In genomic region chr17:69254187-69254586, GRCh38 we compare ENCODE assay signal across 1 cellular context.
A peak's percentile ranks its signal among the peaks of the same experiment; 100 is the strongest.
TF ChIP-seq lines count a peak whose summit lies in the region.

No MANE protein-coding gene starts in this region.

TF ChIP-seq in K562, 482 proteins besides CTCF, POLR2A, EP300 and RAD21 (continued from another document):
- TF ChIP-seq, protein P1, sequence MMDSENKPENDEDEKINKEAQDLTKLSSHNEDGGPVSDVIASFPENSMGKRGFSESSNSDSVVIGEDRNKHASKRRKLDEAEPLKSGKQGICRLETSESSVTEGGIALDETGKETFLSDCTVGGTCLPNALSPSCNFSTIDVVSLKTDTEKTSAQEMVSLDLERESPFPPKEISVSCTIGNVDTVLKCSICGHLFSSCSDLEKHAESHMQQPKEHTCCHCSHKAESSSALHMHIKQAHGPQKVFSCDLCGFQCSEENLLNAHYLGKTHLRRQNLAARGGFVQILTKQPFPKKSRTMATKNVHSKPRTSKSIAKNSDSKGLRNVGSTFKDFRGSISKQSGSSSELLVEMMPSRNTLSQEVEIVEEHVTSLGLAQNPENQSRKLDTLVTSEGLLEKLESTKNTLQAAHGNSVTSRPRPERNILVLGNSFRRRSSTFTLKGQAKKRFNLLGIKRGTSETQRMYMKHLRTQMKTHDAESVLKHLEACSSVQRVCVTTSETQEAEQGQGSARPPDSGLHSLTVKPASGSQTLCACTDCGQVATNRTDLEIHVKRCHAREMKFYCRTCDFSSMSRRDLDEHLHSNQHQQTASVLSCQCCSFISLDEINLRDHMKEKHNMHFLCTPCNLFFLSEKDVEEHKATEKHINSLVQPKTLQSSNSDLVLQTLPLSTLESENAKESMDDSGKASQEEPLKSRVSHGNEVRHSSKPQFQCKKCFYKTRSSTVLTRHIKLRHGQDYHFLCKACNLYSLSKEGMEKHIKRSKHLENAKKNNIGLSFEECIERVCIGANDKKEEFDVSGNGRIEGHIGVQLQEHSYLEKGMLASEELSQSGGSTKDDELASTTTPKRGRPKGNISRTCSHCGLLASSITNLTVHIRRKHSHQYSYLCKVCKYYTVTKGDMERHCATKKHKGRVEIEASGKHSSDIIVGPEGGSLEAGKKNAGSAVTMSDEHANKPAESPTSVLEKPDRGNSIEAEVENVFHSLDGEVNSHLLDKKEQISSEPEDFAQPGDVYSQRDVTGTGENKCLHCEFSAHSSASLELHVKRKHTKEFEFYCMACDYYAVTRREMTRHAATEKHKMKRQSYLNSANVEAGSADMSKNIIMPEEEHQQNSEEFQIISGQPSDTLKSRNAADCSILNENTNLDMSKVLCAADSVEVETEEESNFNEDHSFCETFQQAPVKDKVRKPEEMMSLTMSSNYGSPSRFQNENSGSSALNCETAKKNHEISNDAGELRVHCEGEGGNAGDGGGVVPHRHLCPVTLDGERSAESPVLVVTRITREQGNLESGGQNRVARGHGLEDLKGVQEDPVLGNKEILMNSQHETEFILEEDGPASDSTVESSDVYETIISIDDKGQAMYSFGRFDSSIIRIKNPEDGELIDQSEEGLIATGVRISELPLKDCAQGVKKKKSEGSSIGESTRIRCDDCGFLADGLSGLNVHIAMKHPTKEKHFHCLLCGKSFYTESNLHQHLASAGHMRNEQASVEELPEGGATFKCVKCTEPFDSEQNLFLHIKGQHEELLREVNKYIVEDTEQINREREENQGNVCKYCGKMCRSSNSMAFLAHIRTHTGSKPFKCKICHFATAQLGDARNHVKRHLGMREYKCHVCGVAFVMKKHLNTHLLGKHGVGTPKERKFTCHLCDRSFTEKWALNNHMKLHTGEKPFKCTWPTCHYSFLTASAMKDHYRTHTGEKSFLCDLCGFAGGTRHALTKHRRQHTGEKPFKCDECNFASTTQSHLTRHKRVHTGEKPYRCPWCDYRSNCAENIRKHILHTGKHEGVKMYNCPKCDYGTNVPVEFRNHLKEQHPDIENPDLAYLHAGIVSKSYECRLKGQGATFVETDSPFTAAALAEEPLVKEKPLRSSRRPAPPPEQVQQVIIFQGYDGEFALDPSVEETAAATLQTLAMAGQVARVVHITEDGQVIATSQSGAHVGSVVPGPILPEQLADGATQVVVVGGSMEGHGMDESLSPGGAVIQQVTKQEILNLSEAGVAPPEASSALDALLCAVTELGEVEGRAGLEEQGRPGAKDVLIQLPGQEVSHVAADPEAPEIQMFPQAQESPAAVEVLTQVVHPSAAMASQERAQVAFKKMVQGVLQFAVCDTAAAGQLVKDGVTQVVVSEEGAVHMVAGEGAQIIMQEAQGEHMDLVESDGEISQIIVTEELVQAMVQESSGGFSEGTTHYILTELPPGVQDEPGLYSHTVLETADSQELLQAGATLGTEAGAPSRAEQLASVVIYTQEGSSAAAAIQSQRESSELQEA (IDR thresholded peaks at IDR 0.05; ENCODE audit: low read depth) = no peak
- peak; percentile 67 for TF ChIP-seq SMARCA4 (IDR thresholded peaks at IDR 0.05)
- no peak for TF ChIP-seq MCM7 (IDR thresholded peaks at IDR 0.05)
- TF ChIP-seq FOSL1 (tag; conservative IDR thresholded peaks at IDR 0.05) = peak; percentile 58
- TF ChIP-seq PHF21A (IDR thresholded peaks at IDR 0.05; ENCODE audit: borderline replicate concordance, low read depth) = no peak
- no peak for TF ChIP-seq TAF7 (tag; IDR thresholded peaks at IDR 0.05)
- no peak for TF ChIP-seq CAMTA2 (CRISPR knock-in tag; conservative IDR thresholded peaks at IDR 0.05)
- peak; percentile 96 for TF ChIP-seq MEIS2 (IDR thresholded peaks at IDR 0.05; ENCODE audit: partially characterized antibody)
- no peak for TF ChIP-seq ZNF274 (IDR thresholded peaks at IDR 0.05; ENCODE audit: borderline replicate concordance, low read depth, low read length)
- TF ChIP-seq, protein P2, sequence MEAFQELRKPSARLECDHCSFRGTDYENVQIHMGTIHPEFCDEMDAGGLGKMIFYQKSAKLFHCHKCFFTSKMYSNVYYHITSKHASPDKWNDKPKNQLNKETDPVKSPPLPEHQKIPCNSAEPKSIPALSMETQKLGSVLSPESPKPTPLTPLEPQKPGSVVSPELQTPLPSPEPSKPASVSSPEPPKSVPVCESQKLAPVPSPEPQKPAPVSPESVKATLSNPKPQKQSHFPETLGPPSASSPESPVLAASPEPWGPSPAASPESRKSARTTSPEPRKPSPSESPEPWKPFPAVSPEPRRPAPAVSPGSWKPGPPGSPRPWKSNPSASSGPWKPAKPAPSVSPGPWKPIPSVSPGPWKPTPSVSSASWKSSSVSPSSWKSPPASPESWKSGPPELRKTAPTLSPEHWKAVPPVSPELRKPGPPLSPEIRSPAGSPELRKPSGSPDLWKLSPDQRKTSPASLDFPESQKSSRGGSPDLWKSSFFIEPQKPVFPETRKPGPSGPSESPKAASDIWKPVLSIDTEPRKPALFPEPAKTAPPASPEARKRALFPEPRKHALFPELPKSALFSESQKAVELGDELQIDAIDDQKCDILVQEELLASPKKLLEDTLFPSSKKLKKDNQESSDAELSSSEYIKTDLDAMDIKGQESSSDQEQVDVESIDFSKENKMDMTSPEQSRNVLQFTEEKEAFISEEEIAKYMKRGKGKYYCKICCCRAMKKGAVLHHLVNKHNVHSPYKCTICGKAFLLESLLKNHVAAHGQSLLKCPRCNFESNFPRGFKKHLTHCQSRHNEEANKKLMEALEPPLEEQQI (IDR thresholded peaks at IDR 0.05) = no peak
- no peak for TF ChIP-seq KLF1 (tag; IDR thresholded peaks at IDR 0.05)
- peak; percentile 27; the same call in 1 of the 2 replicates for TF ChIP-seq SOX6 (IDR thresholded peaks at IDR 0.05)
- TF ChIP-seq ATF3 (IDR thresholded peaks at IDR 0.05) = 0 out of 2 replicates have a peak, but pooled peaks have one; percentile 26
- no peak for TF ChIP-seq ATF3 (CRISPR knock-in tag; conservative IDR thresholded peaks at IDR 0.05)
- no peak for TF ChIP-seq PHTF2 (CRISPR knock-in tag; IDR thresholded peaks at IDR 0.05)
- no peak for TF ChIP-seq RBM34 (IDR thresholded peaks at IDR 0.05; ENCODE audit: borderline replicate concordance, insufficient read depth, low read length)
- no peak for TF ChIP-seq CEBPZ (IDR thresholded peaks at IDR 0.05; ENCODE audit: borderline replicate concordance, low read depth, low read length)
- TF ChIP-seq, protein P3, sequence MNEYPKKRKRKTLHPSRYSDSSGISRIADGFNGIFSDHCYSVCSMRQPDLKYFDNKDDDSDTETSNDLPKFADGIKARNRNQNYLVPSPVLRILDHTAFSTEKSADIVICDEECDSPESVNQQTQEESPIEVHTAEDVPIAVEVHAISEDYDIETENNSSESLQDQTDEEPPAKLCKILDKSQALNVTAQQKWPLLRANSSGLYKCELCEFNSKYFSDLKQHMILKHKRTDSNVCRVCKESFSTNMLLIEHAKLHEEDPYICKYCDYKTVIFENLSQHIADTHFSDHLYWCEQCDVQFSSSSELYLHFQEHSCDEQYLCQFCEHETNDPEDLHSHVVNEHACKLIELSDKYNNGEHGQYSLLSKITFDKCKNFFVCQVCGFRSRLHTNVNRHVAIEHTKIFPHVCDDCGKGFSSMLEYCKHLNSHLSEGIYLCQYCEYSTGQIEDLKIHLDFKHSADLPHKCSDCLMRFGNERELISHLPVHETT (CRISPR knock-in tag; conservative IDR thresholded peaks at IDR 0.05 in 1 of 2, IDR thresholded peaks at IDR 0.05 in 1 of 2) = 0 out of 4 replicates have a peak, but pooled peaks of 1 of the 2 experiments have one; percentile 38
- TF ChIP-seq CEBPB (tag; IDR thresholded peaks at IDR 0.05) = no peak
- TF ChIP-seq DPF2 (IDR thresholded peaks at IDR 0.05) = peak; percentile 40; the same call in 1 of the 2 replicates
- peak; percentile 79 for TF ChIP-seq PKNOX1 (IDR thresholded peaks at IDR 0.05)
- TF ChIP-seq FOXP1 (CRISPR knock-in tag; IDR thresholded peaks at IDR 0.05) = no peak
- peak; percentile 76 for TF ChIP-seq ZNF766 (CRISPR knock-in tag; conservative IDR thresholded peaks at IDR 0.05)
- TF ChIP-seq, protein P4, sequence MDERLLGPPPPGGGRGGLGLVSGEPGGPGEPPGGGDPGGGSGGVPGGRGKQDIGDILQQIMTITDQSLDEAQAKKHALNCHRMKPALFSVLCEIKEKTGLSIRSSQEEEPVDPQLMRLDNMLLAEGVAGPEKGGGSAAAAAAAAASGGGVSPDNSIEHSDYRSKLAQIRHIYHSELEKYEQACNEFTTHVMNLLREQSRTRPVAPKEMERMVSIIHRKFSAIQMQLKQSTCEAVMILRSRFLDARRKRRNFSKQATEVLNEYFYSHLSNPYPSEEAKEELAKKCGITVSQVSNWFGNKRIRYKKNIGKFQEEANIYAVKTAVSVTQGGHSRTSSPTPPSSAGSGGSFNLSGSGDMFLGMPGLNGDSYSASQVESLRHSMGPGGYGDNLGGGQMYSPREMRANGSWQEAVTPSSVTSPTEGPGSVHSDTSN (CRISPR knock-in tag; IDR thresholded peaks at IDR 0.05; ENCODE audit: low read depth) = no peak
- TF ChIP-seq, protein P4 (tag; conservative IDR thresholded peaks at IDR 0.05; ENCODE audit: low read depth) = peak; percentile 97
- TF ChIP-seq THRA (IDR thresholded peaks at IDR 0.05) = peak; percentile 64
- 0 out of 2 replicates have a peak, but pooled peaks have one; percentile 44 for TF ChIP-seq LEF1 (IDR thresholded peaks at IDR 0.05)
- TF ChIP-seq POLR3G (IDR thresholded peaks at IDR 0.05; ENCODE audit: extremely low read depth, insufficient read length, insufficient replicate concordance) = no peak
- no peak for TF ChIP-seq RBM14 (IDR thresholded peaks at IDR 0.05; ENCODE audit: borderline replicate concordance, insufficient read depth, low read depth, low read length)
- peak; percentile 59; the same call in 1 of the 2 replicates for TF ChIP-seq ARID1B (IDR thresholded peaks at IDR 0.05)
- TF ChIP-seq TCF3 (CRISPR knock-in tag; IDR thresholded peaks at IDR 0.05) = 0 out of 2 replicates have a peak, but pooled peaks have one; percentile 19
- no peak for TF ChIP-seq SMAD2 (IDR thresholded peaks at IDR 0.05; ENCODE audit: low read depth, low read length)
